8 cellular contexts compared by ENCODE assay signal in genomic region chr1:93878889-93879586, GRCh38. TPM values are rescaled to one million over a fixed set of nuclear protein-coding genes. Genes with fewer than 3 reads are reported as not detected.
DNase-seq lines count a peak whose midpoint lies in the region; ATAC-seq and TF ChIP-seq lines count a peak whose summit lies in the region.

DNTTIP2 (minus strand) TSS chr1:93879206; CDS start chr1:93879148, 58 bp downstream.

- peak within 1 kb of the TSS; percentile 99 for H3K27ac Mint-ChIP-seq in WTC11

- H3K4me3 ChIP-seq in AG04449 (ENCODE audit: low read depth, low read length) = peak within 1 kb of the TSS; percentile 94
- H3K4me3 ChIP-seq in cardiac fibroblast (replicated peaks in 1 of 2; ENCODE audit: low read depth in 2 of 2, low read length in 2 of 2) = peak within 1 kb of the TSS; percentile 94 to 96

- peaks cover 21% of the 10 kb centered on the region for H3K4me1 Mint-ChIP-seq in WTC11

- ATAC-seq in GM18873 (IDR thresholded peaks at IDR 0.05; ENCODE audit: low FRiP score, unreplicated experiment) = peak; percentile 90
- peak; percentile 94 for ATAC-seq in HG03139 (IDR thresholded peaks at IDR 0.05; ENCODE audit: unreplicated experiment)
- peak; percentile 97 for ATAC-seq in WTC11

- POLR2A ChIA-PET in AG04449 (lab: Yijun Ruan, JAX) = interaction anchor here (0.6 to 1.2 kb wide), 4 partner anchors 12 to 587 kb away, joined by 3 to 4 read pairs (median 4); no protein-coding TSS in a partner anchor
- POLR2A ChIA-PET in WTC11 (lab: Charles Lee) = interaction anchor here (0.7 to 2.0 kb wide), 5 partner anchors 10 to 160 kb away, joined by 3 to 11 read pairs (median 5); partner anchors contain the start of gene GCLM

- H3K9me3 Mint-ChIP-seq in WTC11 = no peaks in the 10 kb centered on the region

- H3K27me3 Mint-ChIP-seq in WTC11 (ENCODE audit: low read depth) = no peaks in the 10 kb centered on the region

- DNase-seq in AG04449 (ENCODE audit: low read depth, low spot score) (peak; percentile 46), NCI-H2227 (lab: John Stamatoyannopoulos, UW; ENCODE audit: unreplicated experiment) (peak; percentile 97), WTC11 (ENCODE audit: low spot score) (peak; percentile 92), cardiac fibroblast (ENCODE audit: low read depth in 2 of 2) (peak; percentile 92 to 93), iPS-NIHi7 (ENCODE audit: extremely low spot score) (peak; percentile 97), smooth muscle cell of the brain vasculature (ENCODE audit: low read depth, low spot score) (peak; percentile 81)

- peak within 1 kb of the TSS; percentile 98 for H3K4me3 Mint-ChIP-seq in WTC11

- H3K36me3 Mint-ChIP-seq in WTC11 = peaks cover 36% of the 10 kb centered on the region

- TF ChIP-seq CTCF in AG04449 (IDR thresholded peaks at IDR 0.05; ENCODE audit: insufficient read depth, low read length, missing control alignments) (no peak), WTC11 (IDR thresholded peaks at IDR 0.05) (no peak), cardiac fibroblast (IDR thresholded peaks at IDR 0.05; ENCODE audit: low read depth, low read length) (no peak)

- CTCF ChIA-PET in AG04449 (lab: Yijun Ruan, JAX) = interaction anchor here (0.7 to 2.8 kb wide), 9 partner anchors 28 to 1020 kb away, joined by 3 to 16 read pairs (median 4); partner anchors contain the start of gene GCLM
- CTCF ChIA-PET in WTC11 (lab: Charles Lee) = interaction anchor here (1.0 to 2.1 kb wide), 3 partner anchors 31 to 161 kb away, joined by 3 to 5 read pairs (median 4); no protein-coding TSS in a partner anchor

TF ChIP-seq in WTC11, 78 proteins besides CTCF, POLR2A, EP300 and RAD21 (continues in another document):
- no peak for TF ChIP-seq USF2 (CRISPR knock-in tag; IDR thresholded peaks at IDR 0.05)
- TF ChIP-seq ARID4B (CRISPR knock-in tag; IDR thresholded peaks at IDR 0.05; ENCODE audit: borderline replicate concordance) = no peak; the same call in 1 of the 2 replicates
- TF ChIP-seq KAT7 (CRISPR knock-in tag; IDR thresholded peaks at IDR 0.05; ENCODE audit: borderline replicate concordance) = peak; percentile 92; the same call in 1 of the 2 replicates
- no peak for TF ChIP-seq ZMAT4 (CRISPR knock-in tag; IDR thresholded peaks at IDR 0.05)
- TF ChIP-seq HMGXB4 (CRISPR knock-in tag; IDR thresholded peaks at IDR 0.05) = peak; percentile 65; the same call in 1 of the 2 replicates
- TF ChIP-seq E2F1 (CRISPR knock-in tag; IDR thresholded peaks at IDR 0.05) = 0 out of 2 replicates have a peak, but pooled peaks have one; percentile 56
- TF ChIP-seq NFATC4 (CRISPR knock-in tag; IDR thresholded peaks at IDR 0.05) = no peak
- no peak for TF ChIP-seq ATF1 (CRISPR knock-in tag; IDR thresholded peaks at IDR 0.05)
- TF ChIP-seq NFYB (CRISPR knock-in tag; conservative IDR thresholded peaks at IDR 0.05; ENCODE audit: low read depth) = no peak
- no peak; the same call in 1 of the 2 replicates for TF ChIP-seq ZBTB43 (CRISPR knock-in tag; IDR thresholded peaks at IDR 0.05)
- TF ChIP-seq PRRX2 (CRISPR knock-in tag; IDR thresholded peaks at IDR 0.05) = no peak
- no peak for TF ChIP-seq ZNF396 (CRISPR knock-in tag; IDR thresholded peaks at IDR 0.05; ENCODE audit: borderline replicate concordance)
- TF ChIP-seq NR2C2 (CRISPR knock-in tag; IDR thresholded peaks at IDR 0.05) = no peak
- TF ChIP-seq CREB1 (CRISPR knock-in tag; IDR thresholded peaks at IDR 0.05) = peak; percentile 94
- no peak for TF ChIP-seq IRF2 (CRISPR knock-in tag; IDR thresholded peaks at IDR 0.05; ENCODE audit: borderline replicate concordance, low read depth)
- no peak for TF ChIP-seq E2F4 (CRISPR knock-in tag; IDR thresholded peaks at IDR 0.05; ENCODE audit: borderline replicate concordance, low read depth)
- TF ChIP-seq ZNF121 (CRISPR knock-in tag; IDR thresholded peaks at IDR 0.05) = no peak

RNA-seq across cellular contexts. Expression of gene DNTTIP2, which starts in this region (rescaled TPM):
- total RNA-seq in WTC11 (2021) = 56.4 to 61.5 TPM (median 61.0 TPM) in 3 replicates

Comparison
In these comparisons a context has a peak if more than half of its experiments do, and no peak if none do; other contexts are left out.
1. Peak in every context shown above with its lines: DNase-seq, ATAC-seq and H3K4me3 ChIP-seq.
2. DNase-seq: peak in every context shown above with its lines; median percentile 97 in NCI-H2227; 97 in iPS-NIHi7; 92 in cardiac fibroblast; 92 in WTC11; 81 in smooth muscle cell of the brain vasculature; 46 in AG04449.